In the genomic region with DNA sequence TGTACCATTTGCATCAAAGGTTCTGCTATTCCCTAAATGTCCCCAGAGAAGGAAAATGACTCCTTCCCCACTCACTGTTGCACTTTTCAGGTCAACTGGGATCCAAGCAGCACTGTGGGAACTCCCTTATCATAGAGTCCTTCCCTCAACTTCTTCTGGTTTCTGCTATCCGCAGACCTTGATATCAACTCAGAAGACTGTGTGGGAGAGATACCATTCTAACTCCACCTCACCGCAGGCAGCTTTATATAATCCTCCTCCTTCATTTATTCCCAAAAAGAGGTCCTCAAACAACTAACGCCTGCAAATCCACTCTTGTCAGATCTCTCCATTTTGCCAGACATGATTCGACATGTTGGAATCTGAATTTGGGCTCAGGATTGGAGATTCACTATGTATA, we compare ENCODE assay signal across 25 cellular contexts. TPM values are rescaled to one million over a fixed set of nuclear protein-coding genes. Genes with fewer than 3 reads are reported as not detected.
"Had no signal": no experiment of that assay in that cellular context is flagged by ENCODE, and none has a peak within 500 bp of the region (broad histone marks: within the 10 kb centered on the region; RNA-seq: fewer than 3 reads in every experiment).

No MANE protein-coding gene starts in this region.

- H3K4me1 Mint-ChIP-seq: activated B cell treated with CpG ODN at 0.5 μM for 24 hours, brain had no signal

- H3K9me3 Mint-ChIP-seq: activated B cell treated with CpG ODN at 0.5 μM for 24 hours; activated naive CD4-positive, alpha-beta T cell treated with anti-CD3 and anti-CD28 coated beads, Interleukin-2, amount 50 U/mL, for 72 hours; activated naive CD8-positive, alpha-beta T cell treated with anti-CD3 and anti-CD28 coated beads, Interleukin-2, amount 50 U/mL, for 24 hours; activated T-cell treated with anti-CD3 and anti-CD28 coated beads, Interleukin-2, amount 50 U/mL, for 24 hours had no signal

- DNase-seq: activated B cell treated with CpG ODN at 0.5 μM for 24 hours; activated CD4-positive, alpha-beta T cell treated with anti-CD3 and anti-CD28 coated beads for 1 hour; activated CD4-positive, alpha-beta T cell treated with anti-CD3 and anti-CD28 coated beads, Interleukin-2, amount 10 ng/mL, durations not matched to agents 24 days and 14 days; activated CD4-positive, alpha-beta T cell treated with anti-CD3 and anti-CD28 coated beads, Interleukin-2, amount 50 U/mL, for 48 hours; activated CD8-positive, alpha-beta memory T cell treated with anti-CD3 and anti-CD28 coated beads, Interleukin-2, amount 10 ng/mL, durations not matched to agents 7 days and 5 days; activated effector memory CD4-positive, alpha-beta T cell treated with anti-CD3 and anti-CD28 coated beads, Interleukin-2, amount 50 U/mL, for 16 hours; activated naive CD4-positive, alpha-beta T cell treated with Interleukin-2 at 50 U/mL for 16 hours; activated naive CD8-positive, alpha-beta T cell treated with anti-CD3 and anti-CD28 coated beads, Interleukin-2, amount 50 U/mL, for 24 hours; activated T-cell treated with anti-CD3 and anti-CD28 coated beads, Interleukin-2, amount 50 U/mL, for 24 hours; amygdala; MM.1S; NCI-H1105; NCI-H1436 treated with DMSO at 0.1 percent for 48 hours; NCI-H187 treated with DMSO at 0.1 percent for 48 hours; NCI-H2081 treated with DMSO at 0.1 percent for 48 hours; NCI-H446; NCI-H524; PC-3; SIG-M5; T-helper 17 cell; T1000 had no signal

- ATAC-seq: activated CD8-positive, alpha-beta memory T cell treated with anti-CD3 and anti-CD28 coated beads, Interleukin-2, amount 10 ng/mL, durations not matched to agents 7 days and 5 days; activated naive CD4-positive, alpha-beta T cell treated with anti-CD3 and anti-CD28 coated beads, Interleukin-2, amount 50 U/mL, for 72 hours; activated naive CD8-positive, alpha-beta T cell treated with anti-CD3 and anti-CD28 coated beads, Interleukin-2, amount 50 U/mL, for 24 hours; PC-3; T-helper 17 cell had no signal

- H3K4me3 Mint-ChIP-seq: activated B cell treated with CpG ODN at 0.5 μM for 24 hours; activated CD4-positive, alpha-beta T cell treated with anti-CD3 and anti-CD28 coated beads, Interleukin-2, amount 10 ng/mL, durations not matched to agents 24 days and 14 days; activated CD8-positive, alpha-beta memory T cell treated with anti-CD3 and anti-CD28 coated beads, Interleukin-2, amount 10 ng/mL, durations not matched to agents 7 days and 5 days; activated naive CD8-positive, alpha-beta T cell treated with anti-CD3 and anti-CD28 coated beads, Interleukin-2, amount 50 U/mL, for 24 hours; activated T-cell treated with anti-CD3 and anti-CD28 coated beads, Interleukin-2, amount 50 U/mL, for 24 hours; brain; T-helper 17 cell had no signal

- H3K36me3 Mint-ChIP-seq: activated naive CD4-positive, alpha-beta T cell treated with anti-CD3 and anti-CD28 coated beads, Interleukin-2, amount 50 U/mL, for 72 hours; brain had no signal

- H3K27me3 Mint-ChIP-seq: activated CD8-positive, alpha-beta memory T cell treated with anti-CD3 and anti-CD28 coated beads, Interleukin-2, amount 10 ng/mL, durations not matched to agents 7 days and 5 days had no signal

- H3K27ac Mint-ChIP-seq: activated B cell treated with CpG ODN at 0.5 μM for 24 hours; activated CD4-positive, alpha-beta T cell treated with anti-CD3 and anti-CD28 coated beads, Interleukin-2, amount 10 ng/mL, durations not matched to agents 24 days and 14 days; activated CD8-positive, alpha-beta memory T cell treated with anti-CD3 and anti-CD28 coated beads, Interleukin-2, amount 10 ng/mL, durations not matched to agents 7 days and 5 days; activated naive CD4-positive, alpha-beta T cell treated with anti-CD3 and anti-CD28 coated beads, Interleukin-2, amount 50 U/mL, for 72 hours; activated naive CD8-positive, alpha-beta T cell treated with anti-CD3 and anti-CD28 coated beads, Interleukin-2, amount 50 U/mL, for 24 hours; activated T-cell treated with anti-CD3 and anti-CD28 coated beads, Interleukin-2, amount 50 U/mL, for 24 hours; brain; T-helper 17 cell had no signal

- FAIRE-seq: astrocyte, RCC 7860 had no signal

RNA-seq across cellular contexts. Expression of a gene that starts 27.3 kb away (rescaled TPM):
- total RNA-seq: activated B cell treated with CpG ODN at 0.5 μM for 24 hours; activated naive CD4-positive, alpha-beta T cell treated with anti-CD3 and anti-CD28 coated beads, Interleukin-2, amount 50 U/mL, for 72 hours; astrocyte; T-helper 17 cell had no signal

RNA-seq across cellular contexts. Expression of a gene that starts 42.1 kb away (rescaled TPM):
- total RNA-seq: T-helper 17 cell had no signal
